Comparison of ENCODE assay signal across 34 cellular contexts in the genomic region with DNA sequence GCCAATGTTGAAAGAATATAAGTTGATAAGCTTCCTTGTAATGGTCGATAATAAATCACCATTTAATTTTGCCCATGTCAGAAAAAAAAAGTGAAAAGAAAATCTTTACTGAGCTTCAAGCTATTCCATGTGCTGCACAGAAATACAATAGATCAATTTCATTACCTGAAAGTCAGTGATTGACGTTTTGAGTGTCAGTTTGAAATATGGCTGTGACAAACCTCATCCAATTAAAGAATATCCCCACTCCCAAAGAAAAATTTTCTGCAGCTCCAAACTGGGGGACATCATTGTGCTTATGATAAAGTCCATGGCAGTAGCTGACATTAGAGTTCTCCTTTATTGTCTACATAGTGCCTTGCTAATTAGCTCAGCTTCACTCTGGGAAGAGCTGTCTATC.
"Had no signal": no experiment of that assay in that cellular context is flagged by ENCODE, and none has a peak within 500 bp of the region (broad histone marks: within the 10 kb centered on the region; RNA-seq: fewer than 3 reads in every experiment).

No MANE protein-coding gene starts in this region.

- H3K4me2 ChIP-seq: KMS-11 had no signal

- H3K9ac ChIP-seq: KMS-11 had no signal

- H3K27me3 ChIP-seq: MG63 had no signal

- H3K36me3 ChIP-seq: MG63 had no signal

- H3K9me3 ChIP-seq: MG63 had no signal

- DNase-seq: Karpas-422, Kasumi-1, MG63, MM.1S, MV-4-11, NCI-H1048, NCI-H1092, NCI-H1092 treated with DMSO at 0.1 percent for 48 hours, NCI-H1105, NCI-H1105 treated with DMSO at 0.1 percent for 48 hours, NCI-H1417, NCI-H1417 treated with DMSO at 0.1 percent for 48 hours, NCI-H1436, NCI-H1436 treated with DMSO at 0.1 percent for 48 hours, NCI-H146, NCI-H1694, NCI-H1694 treated with DMSO at 0.1 percent for 48 hours, NCI-H187, NCI-H187 treated with DMSO at 0.1 percent for 48 hours, NCI-H1930, NCI-H2029, NCI-H2029 treated with DMSO at 0.1 percent for 48 hours, NCI-H2081, NCI-H2081 treated with DMSO at 0.1 percent for 48 hours, NCI-H2107, NCI-H2171, NCI-H2171 treated with DMSO at 0.1 percent for 48 hours, NCI-H2227 treated with DMSO at 0.1 percent for 48 hours, NCI-H226, NCI-H345, NCI-H446, NCI-H446 treated with DMSO at 0.1 percent for 48 hours, NCI-H510A had no signal

- H3K4me3 ChIP-seq: MG63 had no signal

- H3K27ac ChIP-seq: KMS-11 had no signal
